13 cellular contexts compared by ENCODE assay signal in genomic region chr5:157496847-157497246, GRCh38. TPM values are rescaled to one million over a fixed set of nuclear protein-coding genes. Genes with fewer than 3 reads are reported as not detected.
"Had no signal": no experiment of that assay in that cellular context is flagged by ENCODE, and none has a peak within 500 bp of the region (broad histone marks: within the 10 kb centered on the region; RNA-seq: fewer than 3 reads in every experiment).

No MANE protein-coding gene starts in this region.

- H3K27ac Mint-ChIP-seq: activated CD8-positive, alpha-beta T cell treated with anti-CD3 and anti-CD28 coated beads for 36 hours; mesothelial cell of epicardium had no signal

- H3K4me3 Mint-ChIP-seq: activated CD8-positive, alpha-beta T cell treated with anti-CD3 and anti-CD28 coated beads for 36 hours; mesothelial cell of epicardium; neural progenitor cell had no signal

- H3K9me3 Mint-ChIP-seq: activated CD8-positive, alpha-beta T cell treated with anti-CD3 and anti-CD28 coated beads for 36 hours; mesothelial cell of epicardium; neural progenitor cell had no signal

- DNase-seq: activated CD4-positive, CD25-positive, alpha-beta regulatory T cell treated with anti-CD3 and anti-CD28 coated beads, Interleukin-2, amount 50 U/mL, for 72 hours; activated CD8-positive, alpha-beta memory T cell treated with anti-CD3 and anti-CD28 coated beads, Interleukin-2, amount 50 U/mL, for 4 hours; activated CD8-positive, alpha-beta T cell treated with anti-CD3 and anti-CD28 coated beads for 36 hours; activated naive CD4-positive, alpha-beta T cell treated with anti-CD3 and anti-CD28 coated beads, Interleukin-2, amount 50 U/mL, for 16 hours; central memory CD4-positive, alpha-beta T cell; cortex of kidney; effector memory CD4-positive, alpha-beta T cell; small intestine; transverse colon had no signal

- ATAC-seq: activated CD8-positive, alpha-beta T cell treated with anti-CD3 and anti-CD28 coated beads for 36 hours; SK-N-SH treated with all-trans-retinoic acid at 6 μM for 48 hours had no signal

- H3K4me1 Mint-ChIP-seq: neural progenitor cell had no signal

- H3K27me3 Mint-ChIP-seq: activated CD8-positive, alpha-beta T cell treated with anti-CD3 and anti-CD28 coated beads for 36 hours had no signal

RNA-seq across cellular contexts. Expression of gene NIPAL4, which starts 36.8 kb away (rescaled TPM):
- total RNA-seq: myocyte had no signal
